Comparison of ENCODE assay signal across 1 cellular context in the genomic region with DNA sequence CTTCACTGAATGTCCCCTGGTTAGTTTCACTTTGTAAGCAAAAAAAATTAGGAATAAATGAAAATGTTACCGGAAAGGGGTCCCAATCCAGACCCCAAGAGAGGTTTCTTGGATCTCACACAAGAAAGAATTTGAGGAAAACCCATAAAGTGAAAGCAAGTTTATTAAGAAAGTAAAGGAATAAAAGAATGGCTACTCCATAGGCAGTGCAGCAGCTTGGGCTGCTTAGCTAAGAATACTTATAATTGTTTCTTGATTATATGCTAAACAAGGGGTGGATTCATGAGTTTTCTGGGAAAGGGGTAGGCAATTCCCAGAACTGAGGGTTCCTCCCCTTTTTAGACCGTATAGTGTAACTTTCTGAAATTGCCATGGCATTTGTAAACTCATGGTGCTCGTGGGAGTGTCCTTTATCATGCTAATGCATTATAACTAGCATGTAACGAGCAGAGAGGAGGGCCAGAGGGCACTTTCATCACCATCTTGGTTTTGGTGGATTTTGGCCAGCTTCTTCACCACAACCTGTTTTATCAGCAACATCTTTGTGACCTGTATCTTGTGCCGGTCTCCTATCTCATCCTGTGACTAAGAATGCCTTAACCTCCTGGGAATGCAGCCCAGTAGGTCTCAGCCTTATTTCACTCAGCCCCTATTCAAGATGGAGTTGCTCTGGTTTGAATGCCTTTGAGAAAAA.
TF ChIP-seq lines count a peak whose summit lies in the region.

No MANE protein-coding gene starts in this region.

TF ChIP-seq in IMR-90, 13 proteins besides CTCF, POLR2A, EP300 and RAD21:
- TF ChIP-seq, protein P1, sequence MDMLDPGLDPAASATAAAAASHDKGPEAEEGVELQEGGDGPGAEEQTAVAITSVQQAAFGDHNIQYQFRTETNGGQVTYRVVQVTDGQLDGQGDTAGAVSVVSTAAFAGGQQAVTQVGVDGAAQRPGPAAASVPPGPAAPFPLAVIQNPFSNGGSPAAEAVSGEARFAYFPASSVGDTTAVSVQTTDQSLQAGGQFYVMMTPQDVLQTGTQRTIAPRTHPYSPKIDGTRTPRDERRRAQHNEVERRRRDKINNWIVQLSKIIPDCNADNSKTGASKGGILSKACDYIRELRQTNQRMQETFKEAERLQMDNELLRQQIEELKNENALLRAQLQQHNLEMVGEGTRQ (IDR thresholded peaks at IDR 0.05; ENCODE audit: low read depth, low read length), result no peak
- TF ChIP-seq BHLHE40 (IDR thresholded peaks at IDR 0.05; ENCODE audit: low read depth, low read length), result peak; percentile 32; the same call in 1 of the 2 replicates
